1 cellular context compared by ENCODE assay signal in genomic region chr11:5235364-5236095, GRCh38.
TF ChIP-seq lines count a peak whose summit lies in the region.

No MANE protein-coding gene starts in this region.

TF ChIP-seq in K562, 482 proteins besides CTCF, POLR2A, EP300 and RAD21 (continued from another document and continues in another):
- TF ChIP-seq ATF2 (CRISPR knock-in tag; IDR thresholded peaks at IDR 0.05): no peak
- TF ChIP-seq NUFIP1 (IDR thresholded peaks at IDR 0.05; ENCODE audit: partially characterized antibody): no peak
- no peak for TF ChIP-seq HMBOX1 (IDR thresholded peaks at IDR 0.05)
- no peak for TF ChIP-seq MBD2 (IDR thresholded peaks at IDR 0.05; ENCODE audit: borderline replicate concordance, low read depth)
- TF ChIP-seq POLR3A (IDR thresholded peaks at IDR 0.05; ENCODE audit: borderline replicate concordance, extremely low read depth, insufficient read depth, insufficient read length): no peak
- 0 out of 2 replicates have a peak, but pooled peaks have one; percentile 32 for TF ChIP-seq HDAC2 (IDR thresholded peaks at IDR 0.05)
- TF ChIP-seq HNRNPK (IDR thresholded peaks at IDR 0.05; ENCODE audit: low read depth, low read length, poor library complexity, severe bottlenecking): no peak
- TF ChIP-seq GTF2B (IDR thresholded peaks at IDR 0.05; ENCODE audit: extremely low read depth, insufficient read length): no peak
- TF ChIP-seq DEAF1 (CRISPR knock-in tag; IDR thresholded peaks at IDR 0.05): no peak
- TF ChIP-seq ETS2 (tag; IDR thresholded peaks at IDR 0.05; ENCODE audit: borderline replicate concordance, poor library complexity, severe bottlenecking): no peak
- no peak for TF ChIP-seq TCFL5 (CRISPR knock-in tag; conservative IDR thresholded peaks at IDR 0.05)
- no peak for TF ChIP-seq ESRRA (IDR thresholded peaks at IDR 0.05; ENCODE audit: borderline replicate concordance, low read depth)
- TF ChIP-seq NFRKB (IDR thresholded peaks at IDR 0.05; ENCODE audit: low read depth): 0 out of 2 replicates have a peak, but pooled peaks have one; percentile 60
- no peak for TF ChIP-seq CBFB (CRISPR knock-in tag; IDR thresholded peaks at IDR 0.05)
- no peak for TF ChIP-seq ZC3H11A (IDR thresholded peaks at IDR 0.05; ENCODE audit: low read depth, low read length)
- no peak for TF ChIP-seq RBM14 (IDR thresholded peaks at IDR 0.05; ENCODE audit: borderline replicate concordance, insufficient read depth, low read depth, low read length)
- no peak for TF ChIP-seq FUS (optimal IDR thresholded peaks at IDR 0.05; ENCODE audit: low read depth, low read length)
- TF ChIP-seq SIN3B (IDR thresholded peaks at IDR 0.05; ENCODE audit: low read depth): no peak
- no peak for TF ChIP-seq COPS2 (conservative IDR thresholded peaks at IDR 0.05)
- TF ChIP-seq EGR1 (conservative IDR thresholded peaks at IDR 0.05): no peak
- TF ChIP-seq RUNX1 (IDR thresholded peaks at IDR 0.05; ENCODE audit: low read depth): no peak
- no peak for TF ChIP-seq MCM2 (IDR thresholded peaks at IDR 0.05; ENCODE audit: low read depth)
- no peak for TF ChIP-seq BRD4 (IDR thresholded peaks at IDR 0.05)
- no peak for TF ChIP-seq PTBP1 (IDR thresholded peaks at IDR 0.05; ENCODE audit: low read depth, low read length)
- TF ChIP-seq ZNF449 (CRISPR knock-in tag; IDR thresholded peaks at IDR 0.05): no peak
- TF ChIP-seq ZC3H4 (CRISPR knock-in tag; IDR thresholded peaks at IDR 0.05; ENCODE audit: borderline replicate concordance): no peak
- TF ChIP-seq GABPA (tag; conservative IDR thresholded peaks at IDR 0.05; ENCODE audit: low read depth): no peak
- TF ChIP-seq MITF (IDR thresholded peaks at IDR 0.05): no peak
- no peak for TF ChIP-seq ZBTB17 (CRISPR knock-in tag; IDR thresholded peaks at IDR 0.05)
- no peak for TF ChIP-seq PML (IDR thresholded peaks at IDR 0.05; ENCODE audit: low read length)
- no peak for TF ChIP-seq KLF6 (CRISPR knock-in tag; IDR thresholded peaks at IDR 0.05; ENCODE audit: borderline replicate concordance)
- TF ChIP-seq CEBPZ (IDR thresholded peaks at IDR 0.05; ENCODE audit: borderline replicate concordance, low read depth, low read length): no peak
- TF ChIP-seq HCFC1 (IDR thresholded peaks at IDR 0.05; ENCODE audit: low read depth, low read length): no peak
- TF ChIP-seq ZBTB12 (CRISPR knock-in tag; IDR thresholded peaks at IDR 0.05): no peak
- no peak for TF ChIP-seq LCOR (CRISPR knock-in tag; IDR thresholded peaks at IDR 0.05)
- TF ChIP-seq MAZ (CRISPR knock-in tag; conservative IDR thresholded peaks at IDR 0.05 in 1 of 2, IDR thresholded peaks at IDR 0.05 in 1 of 2): no peak
- no peak for TF ChIP-seq E2F6 (IDR thresholded peaks at IDR 0.05; ENCODE audit: borderline replicate concordance in 1 of 2, extremely low read depth in 1 of 2, insufficient read depth in 1 of 2, insufficient read length in 1 of 2, low read depth in 1 of 2, low read length in 1 of 2, poor library complexity in 1 of 2, severe bottlenecking in 1 of 2)
- TF ChIP-seq SIRT6 (IDR thresholded peaks at IDR 0.05; ENCODE audit: low read depth, low read length): no peak
- no peak for TF ChIP-seq CREB5 (CRISPR knock-in tag; IDR thresholded peaks at IDR 0.05)
- no peak for TF ChIP-seq CGGBP1 (CRISPR knock-in tag; IDR thresholded peaks at IDR 0.05)
- TF ChIP-seq SFPQ (IDR thresholded peaks at IDR 0.05; ENCODE audit: low read depth, low read length): no peak
- no peak for TF ChIP-seq ZNF79 (CRISPR knock-in tag; IDR thresholded peaks at IDR 0.05; ENCODE audit: low read depth)
- TF ChIP-seq FOXM1 (IDR thresholded peaks at IDR 0.05; ENCODE audit: low read depth): no peak
- no peak for TF ChIP-seq FOXM1 (CRISPR knock-in tag; IDR thresholded peaks at IDR 0.05; ENCODE audit: low read depth)
- TF ChIP-seq ZKSCAN3 (CRISPR knock-in tag; IDR thresholded peaks at IDR 0.05): no peak
- TF ChIP-seq NBN (IDR thresholded peaks at IDR 0.05; ENCODE audit: low read depth): no peak
- TF ChIP-seq PCBP2 (IDR thresholded peaks at IDR 0.05; ENCODE audit: low read depth, low read length, poor library complexity, severe bottlenecking): no peak
